Comparison of ENCODE assay signal across 9 cellular contexts in the genomic region with DNA sequence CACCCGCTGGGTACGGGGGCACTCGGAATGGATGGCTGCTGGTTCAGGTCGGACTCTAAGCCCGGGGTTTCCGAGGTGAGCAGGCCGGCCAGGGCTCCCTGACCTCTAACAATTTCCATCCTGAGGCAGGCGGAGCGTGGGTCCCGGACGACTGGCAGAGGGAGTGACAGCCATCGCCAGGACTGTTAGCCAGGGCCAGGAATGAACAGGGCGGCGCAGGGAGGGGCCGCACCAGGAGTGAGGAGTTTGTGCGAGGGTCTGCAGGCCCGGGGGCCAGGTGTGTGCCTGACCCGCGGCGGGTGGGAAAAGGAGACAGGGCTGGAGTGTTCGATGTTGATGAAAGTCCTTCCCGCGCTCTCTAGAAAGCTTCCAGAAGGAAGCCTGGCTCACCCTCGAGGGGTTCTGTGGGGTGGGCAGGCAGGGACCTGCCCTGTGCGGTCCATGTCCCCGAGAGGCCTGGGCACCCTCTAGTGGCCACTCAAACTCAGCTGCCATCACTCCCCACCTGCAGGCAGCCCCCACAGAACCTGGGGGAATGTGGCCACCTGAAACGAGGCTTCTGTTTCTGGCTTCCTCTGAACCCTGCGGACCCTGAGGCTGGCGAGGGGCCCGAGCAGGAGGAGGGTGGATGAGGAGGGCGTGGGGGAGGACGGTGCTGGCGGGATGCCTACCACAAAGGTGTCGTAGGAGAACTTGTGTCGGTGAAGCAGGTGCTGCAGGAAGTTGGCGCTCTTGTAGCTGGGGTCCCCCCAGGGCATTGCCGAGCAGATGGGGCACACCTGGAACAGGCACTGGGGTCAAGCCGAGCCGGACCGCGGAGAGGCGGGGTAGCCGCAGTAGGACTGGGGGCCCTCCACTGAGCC. TPM values are rescaled to one million over a fixed set of nuclear protein-coding genes. Genes with fewer than 3 reads are reported as not detected.
A peak's percentile ranks its signal among the peaks of the same experiment; 100 is the strongest.
DNase-seq lines count a peak whose midpoint lies in the region; ATAC-seq and TF ChIP-seq lines count a peak whose summit lies in the region.
"Had no signal": no experiment of that assay in that cellular context is flagged by ENCODE, and none has a peak within 500 bp of the region (broad histone marks: within the 10 kb centered on the region; RNA-seq: fewer than 3 reads in every experiment).

No MANE protein-coding gene starts in this region.

- no peak overlapping the region for H3K27ac ChIP-seq in tibial artery
- H3K27ac ChIP-seq in esophagus muscularis mucosa (replicated peaks in 1 of 4), result no peak overlapping the region

- no peaks in the 10 kb centered on the region for H3K9me3 Mint-ChIP-seq in WTC11

- H3K4me3 ChIP-seq in BE2C (ENCODE audit: low read depth, low read length) (no peak overlapping the region), kidney epithelial cell (ENCODE audit: low read depth, low read length) (no peak overlapping the region), tibial artery (no peak overlapping the region), esophagus muscularis mucosa (no peak overlapping the region)
- H3K4me3 ChIP-seq: HAP-1 had no signal

- H3K27me3 ChIP-seq in BE2C (no peaks in the 10 kb centered on the region), kidney epithelial cell (ENCODE audit: control insufficient read depth, insufficient read depth, low read length) (no peaks in the 10 kb centered on the region), tibial artery (peaks cover 0 to 3% of the 10 kb centered on the region in 2 donors), esophagus muscularis mucosa (peaks cover 0 to 3% (median 0%) of the 10 kb centered on the region in 4 donors)

- H3K9me3 ChIP-seq in BE2C, result no peaks in the 10 kb centered on the region
- H3K9me3 ChIP-seq in tibial artery, result no peaks in the 10 kb centered on the region
- no peaks in the 10 kb centered on the region for H3K9me3 ChIP-seq in esophagus muscularis mucosa
- H3K9me3 ChIP-seq: HAP-1 had no signal

- H3K27ac Mint-ChIP-seq in WTC11, result peak overlapping the region; percentile 36; the same call in 1 of the 2 replicates

- TF ChIP-seq CTCF in BE2C (IDR thresholded peaks at IDR 0.05; ENCODE audit: low read depth, low read length) (peak; percentile 47), GM10266 (IDR thresholded peaks at IDR 0.05; ENCODE audit: control insufficient read depth, insufficient read depth, low read depth, missing control alignments) (peak; percentile 46), WTC11 (IDR thresholded peaks at IDR 0.05) (0 out of 2 replicates have a peak, but pooled peaks have one; percentile 14), kidney epithelial cell (IDR thresholded peaks at IDR 0.05; ENCODE audit: insufficient read depth, low read length, poor library complexity, severe bottlenecking) (peak; percentile 50), tibial artery (IDR thresholded peaks at IDR 0.05) (no peak), esophagus muscularis mucosa (IDR thresholded peaks at IDR 0.05) (peak in 1 of 3 experiments; percentile 9)

- H3K4me1 ChIP-seq in BE2C (no peaks in the 10 kb centered on the region), tibial artery (peaks cover 0 to 11% (median under 1%) of the 10 kb centered on the region in 4 donors), esophagus muscularis mucosa (peaks cover 22 to 34% (median 32%) of the 10 kb centered on the region in 4 donors)
- H3K4me1 ChIP-seq: HAP-1 had no signal

- H3K4me1 Mint-ChIP-seq in WTC11, result no peaks in the 10 kb centered on the region

- TF ChIP-seq EP300 in esophagus muscularis mucosa (IDR thresholded peaks at IDR 0.05), result no peak

- TF ChIP-seq POLR2A in esophagus muscularis mucosa (IDR thresholded peaks at IDR 0.05; ENCODE audit: low read depth), result no peak

- no peak overlapping the region for H3K4me3 Mint-ChIP-seq in WTC11

- peak; percentile 61 for ATAC-seq in WTC11
- no peak for ATAC-seq in HG02938 (IDR thresholded peaks at IDR 0.05; ENCODE audit: unreplicated experiment)

- H3K36me3 ChIP-seq in BE2C (peaks cover 8% of the 10 kb centered on the region), kidney epithelial cell (ENCODE audit: control insufficient read depth, insufficient read depth, low read length) (no peaks in the 10 kb centered on the region), tibial artery (peaks cover 20 to 71% (median 32%) of the 10 kb centered on the region in 3 donors), esophagus muscularis mucosa (peaks cover 19 to 74% (median 60%) of the 10 kb centered on the region in 4 donors)

- POLR2A ChIA-PET in WTC11 (lab: Charles Lee), result no interaction called here
- POLR2A ChIA-PET in HEK293T (lab: Yijun Ruan, JAX), result no interaction called here

- H3K27me3 Mint-ChIP-seq in WTC11 (ENCODE audit: low read depth), result no peaks in the 10 kb centered on the region

- H3K36me3 Mint-ChIP-seq in WTC11, result peaks cover 3% of the 10 kb centered on the region; the same call in 1 of the 2 replicates

- intact Hi-C loops in tibial artery (cut with DNase I; ENCODE audit: low total_unique reads) (no loop called here), esophagus muscularis mucosa (cut with DNase I) (no loop called here)

- DNase-seq in BE2C (no peak), GM10266 (ENCODE audit: extremely low spot score) (no peak), WTC11 (ENCODE audit: low spot score) (peak; percentile 58), kidney epithelial cell (ENCODE audit: low read depth) (no peak), HEK293T (ENCODE audit: extremely low spot score) (no peak), tibial artery (no peak), esophagus muscularis mucosa (ENCODE audit: extremely low spot score) (no peak)

- 87% methylated on average over 42 of the region's 43 CpGs for WGBS in esophagus muscularis mucosa

- CTCF ChIA-PET in WTC11 (lab: Charles Lee) (interaction anchor here (0.7 to 2.2 kb wide), 11 partner anchors 11 to 137 kb away, joined by 3 to 21 read pairs (median 4); partner anchors contain the start of gene IL17C), HEK293T (lab: Yijun Ruan, JAX) (interaction anchor here (0.6 to 0.8 kb wide), 2 partner anchors 25 to 244 kb away, joined by 3 read pairs; no protein-coding TSS in a partner anchor)

TF ChIP-seq in WTC11, 78 proteins besides CTCF, POLR2A, EP300 and RAD21:
- TF ChIP-seq ZNF671 (CRISPR knock-in tag; IDR thresholded peaks at IDR 0.05), result no peak
- 0 out of 2 replicates have a peak, but pooled peaks have one; percentile 17 for TF ChIP-seq FOXK1 (CRISPR knock-in tag; IDR thresholded peaks at IDR 0.05)
TF ChIP-seq in WTC11: peak in this region for 1.

TF ChIP-seq in HEK293T, 16 proteins besides CTCF, POLR2A, EP300 and RAD21:
- no peak for TF ChIP-seq L3MBTL2 (conservative IDR thresholded peaks at IDR 0.05)

RNA-seq across cellular contexts. Expression of gene RNF166, which starts 8.1 kb away (rescaled TPM):
- polyA plus RNA-seq in BE2C (2012; ENCODE audit: insufficient read depth, insufficient read length, low read depth), result 54.7 TPM
- total RNA-seq in WTC11 (2021), result 38.5 to 46.2 TPM (median 40.5 TPM) in 3 replicates
- 30.3 and 33.0 TPM in 2 replicates for total RNA-seq in kidney epithelial cell
- 10 to 100 TPM; 23.3 to 33.5 (median 27.5) TPM for total RNA-seq in esophagus muscularis mucosa

RNA-seq across cellular contexts. Expression of gene CTU2, which starts 8.2 kb away (rescaled TPM):
- 159 TPM for polyA plus RNA-seq in BE2C (2012; ENCODE audit: insufficient read depth, insufficient read length, low read depth)
- total RNA-seq in WTC11 (2021) (42.1 to 52.4 TPM (median 43.7 TPM) in 3 replicates), kidney epithelial cell (12.8 and 17.1 TPM in 2 replicates), esophagus muscularis mucosa (10 to 100 TPM in 2 of 4 donors, 1 to 10 TPM in 2; 8.9 to 14.7 (median 10.3) TPM)

RNA-seq across cellular contexts. Expression of gene SNAI3, which starts 11.8 kb away (rescaled TPM):
- polyA plus RNA-seq in BE2C (2012; ENCODE audit: insufficient read depth, insufficient read length, low read depth), result 2.9 TPM
- total RNA-seq in WTC11 (2021) (8.0 to 9.4 TPM (median 9.1 TPM) in 3 replicates), kidney epithelial cell (0.82 and 1.1 TPM in 2 replicates), esophagus muscularis mucosa (under 1 TPM; 0.26 to 0.83 (median 0.59) TPM)

RNA-seq across cellular contexts. Expression of gene MVD, which starts 35.2 kb away (rescaled TPM):
- 80.6 TPM for polyA plus RNA-seq in BE2C (2012; ENCODE audit: insufficient read depth, insufficient read length, low read depth)
- 96.9 to 113 TPM (median 109 TPM) in 3 replicates for total RNA-seq in WTC11 (2021)
- total RNA-seq in kidney epithelial cell, result 102 TPM in 2 replicates
- 10 to 100 TPM; 27.0 to 32.4 (median 29.3) TPM for total RNA-seq in esophagus muscularis mucosa

RNA-seq across cellular contexts. Expression of gene CYBA, which starts 47.2 kb away (rescaled TPM):
- 154 TPM for polyA plus RNA-seq in BE2C (2012; ENCODE audit: insufficient read depth, insufficient read length, low read depth)
- 169 to 219 TPM (median 207 TPM) in 3 replicates for total RNA-seq in WTC11 (2021)
- 734 and 1,005 TPM in 2 replicates for total RNA-seq in kidney epithelial cell
- 100 to 1,000 TPM in 2 of 4 donors, 10 to 100 TPM in 2; 46.5 to 156 (median 99.2) TPM for total RNA-seq in esophagus muscularis mucosa

Comparison
In these comparisons a context has a peak if more than half of its experiments do, and no peak if none do; other contexts are left out.
1. CTCF ChIP-seq: peak in BE2C (single experiment), GM10266 (single experiment), WTC11 (single experiment) and kidney epithelial cell (single experiment); none in tibial artery (0 of 2).